ENCODE assay signal across 8 cellular contexts in the genomic region with DNA sequence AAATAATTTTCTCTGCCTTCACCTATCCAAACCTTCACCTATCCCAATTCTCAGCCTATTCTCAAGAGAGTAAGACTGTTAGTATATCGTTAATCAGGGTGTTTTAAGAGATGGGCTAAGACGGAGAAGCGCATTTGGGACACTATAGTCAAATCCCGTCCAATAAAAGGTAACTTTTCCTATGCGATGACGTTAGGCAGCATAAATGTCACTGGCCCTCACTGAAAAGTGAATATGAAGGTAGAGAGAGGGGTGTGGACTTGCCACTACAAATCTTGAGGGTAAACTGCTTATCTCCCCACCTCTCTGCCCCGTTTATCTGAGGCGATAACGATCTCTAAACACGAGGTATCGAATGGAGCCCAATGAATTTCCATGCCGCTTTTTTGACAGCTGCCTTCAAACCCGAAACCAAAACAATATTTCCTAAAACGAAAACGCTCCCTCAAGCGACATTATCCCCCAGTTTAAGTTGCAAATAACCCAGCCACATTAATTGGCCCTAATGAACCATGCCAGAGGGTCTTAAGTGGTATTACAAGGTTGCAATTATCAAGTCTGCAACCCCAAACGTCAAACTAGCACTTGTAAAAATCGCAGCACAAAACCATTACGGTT. TPM values are rescaled to one million over a fixed set of nuclear protein-coding genes. Genes with fewer than 3 reads are reported as not detected.
A peak's percentile ranks its signal among the peaks of the same experiment; 100 is the strongest.
DNase-seq lines count a peak whose midpoint lies in the region; ATAC-seq and TF ChIP-seq lines count a peak whose summit lies in the region.

No MANE protein-coding gene starts in this region.

- H3K27ac Mint-ChIP-seq in activated CD8-positive, alpha-beta memory T cell treated with anti-CD3 and anti-CD28 coated beads, Interleukin-2, amount 10 ng/mL, durations not matched to agents 7 days and 5 days = peak overlapping the region; percentile 80

- no peaks in the 10 kb centered on the region for H3K9me3 ChIP-seq in WERI-Rb-1 (ENCODE audit: severe bottlenecking)
- H3K9me3 ChIP-seq in psoas muscle = no peaks in the 10 kb centered on the region

- no peak overlapping the region for H3K27ac ChIP-seq in WERI-Rb-1
- H3K27ac ChIP-seq in psoas muscle = peak overlapping the region; percentile 99

- peaks cover 42% of the 10 kb centered on the region for H3K36me3 Mint-ChIP-seq in activated CD8-positive, alpha-beta memory T cell treated with anti-CD3 and anti-CD28 coated beads, Interleukin-2, amount 10 ng/mL, durations not matched to agents 7 days and 5 days

- no peaks in the 10 kb centered on the region for H3K27me3 Mint-ChIP-seq in activated CD8-positive, alpha-beta memory T cell treated with anti-CD3 and anti-CD28 coated beads, Interleukin-2, amount 10 ng/mL, durations not matched to agents 7 days and 5 days

- DNase-seq in activated CD8-positive, alpha-beta memory T cell treated with anti-CD3 and anti-CD28 coated beads, Interleukin-2, amount 10 ng/mL, durations not matched to agents 7 days and 5 days = no peak
- DNase-seq in activated CD8-positive, alpha-beta memory T cell treated with anti-CD3 and anti-CD28 coated beads, Interleukin-2, amount 50 U/mL, for 4 hours = no peak
- no peak for DNase-seq in WERI-Rb-1
- DNase-seq in fibroblast of peridontal ligament (ENCODE audit: extremely low read depth) = peak; percentile 40
- no peak for DNase-seq in psoas muscle
- no peak for DNase-seq in stimulated activated CD4-positive, alpha-beta T cell treated with anti-CD3 and anti-CD28 coated beads, Interleukin-4, amount 100 ng/mL, for 4 hours
- no peak for DNase-seq in NCI-H2107 (lab: John Stamatoyannopoulos, UW)

- 1% methylated on average over 19 of the region's 19 CpGs for WGBS in psoas muscle, 3 donors

- H3K27me3 ChIP-seq in WERI-Rb-1 (ENCODE audit: insufficient read depth, low read depth, severe bottlenecking) (no peaks in the 10 kb centered on the region), psoas muscle (ENCODE audit: insufficient read depth in 3 of 3, low read length in 2 of 3) (no peaks in the 10 kb centered on the region)

- H3K9me3 Mint-ChIP-seq in activated CD8-positive, alpha-beta memory T cell treated with anti-CD3 and anti-CD28 coated beads, Interleukin-2, amount 10 ng/mL, durations not matched to agents 7 days and 5 days (ENCODE audit: low read depth) = no peaks in the 10 kb centered on the region

- TF ChIP-seq CTCF in WERI-Rb-1 (IDR thresholded peaks at IDR 0.05; ENCODE audit: low read depth, low read length) (no peak), psoas muscle (IDR thresholded peaks at IDR 0.05) (no peak)

- intact Hi-C loops in psoas muscle (cut with DNase I) = loop anchor here (2.0 to 10.0 kb wide), 14 partner anchors 85 to 743 kb away; no protein-coding TSS in a partner anchor

- H3K4me3 Mint-ChIP-seq in activated CD8-positive, alpha-beta memory T cell treated with anti-CD3 and anti-CD28 coated beads, Interleukin-2, amount 10 ng/mL, durations not matched to agents 7 days and 5 days = peak overlapping the region; percentile 88

- ATAC-seq in activated CD8-positive, alpha-beta memory T cell treated with anti-CD3 and anti-CD28 coated beads, Interleukin-2, amount 10 ng/mL, durations not matched to agents 7 days and 5 days = no peak
- ATAC-seq in psoas muscle = no peak
- no peak for ATAC-seq in HG02588 (IDR thresholded peaks at IDR 0.05; ENCODE audit: unreplicated experiment)

- H3K4me1 Mint-ChIP-seq in activated CD8-positive, alpha-beta memory T cell treated with anti-CD3 and anti-CD28 coated beads, Interleukin-2, amount 10 ng/mL, durations not matched to agents 7 days and 5 days = peaks cover 58% of the 10 kb centered on the region

- H3K4me3 ChIP-seq in WERI-Rb-1 (ENCODE audit: low read depth, low read length) = peak overlapping the region; percentile 91
- peak overlapping the region; percentile 93 for H3K4me3 ChIP-seq in psoas muscle

- CTCF ChIA-PET in activated CD8-positive, alpha-beta memory T cell treated with anti-CD3 and anti-CD28 coated beads, Interleukin-2, amount 10 ng/mL, durations not matched to agents 7 days and 5 days (lab: Charles Lee) = interaction anchor here (0.7 to 2.0 kb wide), 2 partner anchors 423 to 769 kb away, joined by 3 to 10 read pairs; a partner anchor contains a TSS

- H3K4me1 ChIP-seq in psoas muscle = peaks cover 5% of the 10 kb centered on the region

- H3K36me3 ChIP-seq in WERI-Rb-1 (no peaks in the 10 kb centered on the region; the same call in none of the 2 replicates), psoas muscle (ENCODE audit: insufficient read depth in 1 of 2, low read depth in 1 of 2) (peaks cover 0 to 14% of the 10 kb centered on the region in 2 donors)

RNA-seq across cellular contexts. Expression of a gene that starts 1.5 kb away (rescaled TPM):
- 10 to 100 TPM; 66.2 to 77.9 TPM for total RNA-seq in activated CD8-positive, alpha-beta memory T cell treated with anti-CD3 and anti-CD28 coated beads, Interleukin-2, amount 10 ng/mL, durations not matched to agents 7 days and 5 days
- 10 to 100 TPM; 55.8 to 89.7 (median 63.6) TPM for total RNA-seq in psoas muscle
- polyA plus RNA-seq in psoas muscle = 10 to 100 TPM; 16.5 to 34.5 (median 26.2) TPM
